In genomic region chr6:30760537-30760936, GRCh38 we compare ENCODE assay signal across 22 cellular contexts. TPM values are rescaled to one million over a fixed set of nuclear protein-coding genes. Genes with fewer than 3 reads are reported as not detected.
DNase-seq lines count a peak whose midpoint lies in the region; TF ChIP-seq lines count a peak whose summit lies in the region.
"Had no signal": no experiment of that assay in that cellular context is flagged by ENCODE, and none has a peak within 500 bp of the region (broad histone marks: within the 10 kb centered on the region; RNA-seq: fewer than 3 reads in every experiment).

No MANE protein-coding gene starts in this region.

- H3K27me3 Mint-ChIP-seq in CD14-positive monocyte (ENCODE audit: low read depth in 3 of 3): peaks cover 17 to 20% (median 19%) of the 10 kb centered on the region in 3 donors
- no peaks in the 10 kb centered on the region for H3K27me3 Mint-ChIP-seq in osteocyte (ENCODE audit: unreplicated experiment)
- H3K27me3 Mint-ChIP-seq: activated naive CD8-positive, alpha-beta T cell treated with anti-CD3 and anti-CD28 coated beads, Interleukin-2, amount 10 ng/mL, durations not matched to agents 7 days and 5 days; CD4-positive, alpha-beta T cell had no signal

- H3K27ac ChIP-seq in epithelial cell of prostate: peak overlapping the region; percentile 100
- no peak overlapping the region for H3K27ac ChIP-seq in spleen
- H3K27ac ChIP-seq: prostate gland had no signal

- H3K4me1 ChIP-seq in spleen: peaks cover 0 to 60% (median 21%) of the 10 kb centered on the region in 6 donors
- H3K4me1 ChIP-seq: prostate gland had no signal

- peaks cover 0 to 1% (median 0%) of the 10 kb centered on the region in 7 donors for H3K9me3 Mint-ChIP-seq in CD14-positive monocyte
- H3K9me3 Mint-ChIP-seq in osteocyte (ENCODE audit: unreplicated experiment): no peaks in the 10 kb centered on the region
- H3K9me3 Mint-ChIP-seq: CD4-positive, alpha-beta T cell; natural killer cell; stimulated activated effector memory CD8-positive, alpha-beta T cell treated with anti-CD3 and anti-CD28 coated beads, Interleukin-12 subunit alpha, Interleukin-12 subunit beta, amount 100 ng/mL, for 72 hours; T-helper 2 cell treated with Interferon-gamma antibody and Interleukin-4, amounts not matched to agents 5 μg/mL and 100 μg/mL, for 36 hours had no signal

- H3K36me3 Mint-ChIP-seq in CD14-positive monocyte: peaks cover 0 to 7% of the 10 kb centered on the region in 2 donors
- H3K36me3 Mint-ChIP-seq in osteocyte (ENCODE audit: unreplicated experiment): no peaks in the 10 kb centered on the region
- H3K36me3 Mint-ChIP-seq: natural killer cell; stimulated activated effector memory CD8-positive, alpha-beta T cell treated with anti-CD3 and anti-CD28 coated beads, Interleukin-12 subunit alpha, Interleukin-12 subunit beta, amount 100 ng/mL, for 72 hours had no signal

- H3K27me3 ChIP-seq in spleen (replicated peaks in 1 of 7): peaks cover 0 to 6% (median 0%) of the 10 kb centered on the region in 7 donors
- H3K27me3 ChIP-seq: thyroid gland had no signal

- TF ChIP-seq POLR2A in spleen (IDR thresholded peaks at IDR 0.05): no peak

- intact Hi-C loops in CD14-positive monocyte (cut with micrococcal nuclease) (loop anchor here in 1 of 2 donors (10.0 kb wide), 1 partner anchor 114 kb away; no protein-coding TSS in a partner anchor), spleen (cut with DNase I; ENCODE audit: low total_unique reads) (no loop called here)

- H3K4me3 Mint-ChIP-seq in CD14-positive monocyte: no peak overlapping the region
- no peak overlapping the region for H3K4me3 Mint-ChIP-seq in osteocyte (ENCODE audit: unreplicated experiment)
- H3K4me3 Mint-ChIP-seq: activated CD8-positive, alpha-beta T cell treated with anti-CD3 and anti-CD28 coated beads, Interleukin-2, amount 10 ng/mL, durations not matched to agents 7 days and 5 days; activated naive CD8-positive, alpha-beta T cell treated with anti-CD3 and anti-CD28 coated beads, Interleukin-2, amount 10 ng/mL, durations not matched to agents 7 days and 5 days; CD4-positive, alpha-beta T cell; natural killer cell; stimulated activated effector memory CD8-positive, alpha-beta T cell treated with anti-CD3 and anti-CD28 coated beads, Interleukin-12 subunit alpha, Interleukin-12 subunit beta, amount 100 ng/mL, for 72 hours; T-helper 2 cell treated with Interferon-gamma antibody and Interleukin-4, amounts not matched to agents 5 μg/mL and 100 μg/mL, for 36 hours had no signal

- 61 to 77% (median 68%) methylated on average over 7 of the region's 7 CpGs for WGBS in spleen, 5 donors

- DNase-seq in CD14-positive monocyte (ENCODE audit: low spot score) (no peak), NOMO-1 (lab: John Stamatoyannopoulos, UW; ENCODE audit: unreplicated experiment in 2 of 2) (peak; percentile 50 to 63), epithelial cell of prostate (ENCODE audit: low read depth, low spot score) (no peak), osteocyte (ENCODE audit: extremely low spot score, unreplicated experiment) (no peak), anterior cingulate cortex (lab: John Stamatoyannopoulos, UW) (no peak), middle frontal gyrus (ENCODE audit: extremely low spot score, low spot score) (no peak), spleen (no peak), NCI-H2029 (lab: John Stamatoyannopoulos, UW) (no peak)
- DNase-seq: activated CD4-positive, CD25-positive, alpha-beta regulatory T cell; activated CD8-positive, alpha-beta T cell treated with anti-CD3 and anti-CD28 coated beads, Interleukin-2, amount 10 ng/mL, durations not matched to agents 7 days and 5 days; activated naive CD8-positive, alpha-beta T cell treated with anti-CD3 and anti-CD28 coated beads, Interleukin-2, amount 10 ng/mL, durations not matched to agents 7 days and 5 days; CD4-positive, alpha-beta T cell; KG1; natural killer cell; NCI-H1417; NCI-H69; PC-3; thyroid gland had no signal

- H3K4me3 ChIP-seq in spleen: no peak overlapping the region
- H3K4me3 ChIP-seq: lung, prostate gland, thyroid gland had no signal

- H3K4me1 Mint-ChIP-seq in CD14-positive monocyte: peaks cover 57% of the 10 kb centered on the region
- peaks cover 76% of the 10 kb centered on the region for H3K4me1 Mint-ChIP-seq in osteocyte (ENCODE audit: unreplicated experiment)

- TF ChIP-seq CTCF in CD14-positive monocyte (IDR thresholded peaks at IDR 0.05) (no peak), osteocyte (IDR thresholded peaks at IDR 0.05) (no peak), spleen (IDR thresholded peaks at IDR 0.05 in 8 of 11, conservative IDR thresholded peaks at IDR 0.05 in 3 of 11) (no peak)

- no peaks in the 10 kb centered on the region for H3K36me3 ChIP-seq in spleen
- H3K36me3 ChIP-seq: prostate gland, thyroid gland had no signal

- no peaks in the 10 kb centered on the region for H3K9me3 ChIP-seq in spleen
- H3K9me3 ChIP-seq: prostate gland, thyroid gland had no signal

- H3K27ac Mint-ChIP-seq in CD14-positive monocyte (peak overlapping the region in 5 of 7 donors; percentile 8 to 54 (median 47)), osteocyte (ENCODE audit: unreplicated experiment) (peak overlapping the region; percentile 92)
- H3K27ac Mint-ChIP-seq: activated CD8-positive, alpha-beta T cell treated with anti-CD3 and anti-CD28 coated beads, Interleukin-2, amount 10 ng/mL, durations not matched to agents 7 days and 5 days; activated naive CD8-positive, alpha-beta T cell treated with anti-CD3 and anti-CD28 coated beads, Interleukin-2, amount 10 ng/mL, durations not matched to agents 7 days and 5 days; CD4-positive, alpha-beta T cell; natural killer cell; stimulated activated effector memory CD8-positive, alpha-beta T cell treated with anti-CD3 and anti-CD28 coated beads, Interleukin-12 subunit alpha, Interleukin-12 subunit beta, amount 100 ng/mL, for 72 hours; T-helper 2 cell treated with Interferon-gamma antibody and Interleukin-4, amounts not matched to agents 5 μg/mL and 100 μg/mL, for 36 hours had no signal

RNA-seq across cellular contexts. Expression of gene IER3, which starts 16.2 kb away (rescaled TPM):
- polyA plus RNA-seq in CD14-positive monocyte (10 to 100 TPM; 30.6 to 53.2 TPM), spleen (10 to 100 TPM; 19.8 to 29.4 (median 25.7) TPM)
- total RNA-seq in osteocyte (395 and 418 TPM in 2 replicates), spleen (10 to 100 TPM; 29.8 to 62.2 (median 41.7) TPM)

RNA-seq across cellular contexts. Expression of gene FLOT1, which starts 18.1 kb away (rescaled TPM):
- polyA plus RNA-seq in CD14-positive monocyte (100 to 1,000 TPM; 124 to 153 TPM), spleen (100 to 1,000 TPM; 116 to 178 (median 116) TPM)
- total RNA-seq in osteocyte (86.8 and 88.1 TPM in 2 replicates), spleen (100 to 1,000 TPM; 125 to 205 (median 170) TPM)

RNA-seq across cellular contexts. Expression of gene TUBB, which starts 40.4 kb away (rescaled TPM):
- polyA plus RNA-seq in CD14-positive monocyte (10 to 100 TPM; 48.4 to 57.0 TPM), spleen (100 to 1,000 TPM; 109 to 203 (median 182) TPM)
- total RNA-seq in osteocyte (725 and 729 TPM in 2 replicates), spleen (100 to 1,000 TPM; 189 to 344 (median 272) TPM)

RNA-seq across cellular contexts. Expression of gene MDC1, which starts 43.5 kb away (rescaled TPM):
- polyA plus RNA-seq in CD14-positive monocyte: under 1 TPM; 0.27 to 0.34 TPM
- 37.7 and 40.1 TPM in 2 replicates for total RNA-seq in osteocyte
- 10 to 100 TPM; 20.8 to 47.7 (median 39.0) TPM for total RNA-seq in spleen
- polyA plus RNA-seq in spleen: 10 to 100 TPM in 2 of 3 donors, 1 to 10 TPM in 1; 7.8 to 18.2 (median 16.5) TPM

Comparison
In these comparisons a context has a peak if more than half of its experiments do, and no peak if none do; other contexts are left out.
1. DNase-seq: peak in NOMO-1 (2 of 2); none in CD14-positive monocyte (single experiment), epithelial cell of prostate (single experiment), osteocyte (single experiment), anterior cingulate cortex (0 of 58), middle frontal gyrus (single experiment), spleen (single experiment) and NCI-H2029 (single experiment).